ENCODE assay signal across 16 cellular contexts in genomic region chr7:45563804-45564461, GRCh38. TPM values are rescaled to one million over a fixed set of nuclear protein-coding genes. Genes with fewer than 3 reads are reported as not detected.
A peak's percentile ranks its signal among the peaks of the same experiment; 100 is the strongest.
DNase-seq lines count a peak whose midpoint lies in the region; TF ChIP-seq lines count a peak whose summit lies in the region.
"Had no signal": no experiment of that assay in that cellular context is flagged by ENCODE, and none has a peak within 500 bp of the region (broad histone marks: within the 10 kb centered on the region; RNA-seq: fewer than 3 reads in every experiment).

No MANE protein-coding gene starts in this region.

- H3K9ac ChIP-seq in skeletal muscle tissue (ENCODE audit: low read depth in 1 of 3, low read length in 3 of 3): peak overlapping the region; percentile 66 to 90 (median 82)

- H3K27ac ChIP-seq in dorsolateral prefrontal cortex (peak overlapping the region in 40 of 59 donors; percentile 1 to 90 (median 48)), skeletal muscle tissue (ENCODE audit: low read depth, low read length) (peak overlapping the region; percentile 89)
- H3K27ac ChIP-seq: SJSA1 had no signal

- intact Hi-C loops in dorsolateral prefrontal cortex (cut with DNase I): no loop called here

- H3K36me3 ChIP-seq in H7 (replicated peaks; ENCODE audit: control insufficient read depth, insufficient read depth, low read length) (no peaks in the 10 kb centered on the region), skeletal muscle tissue (ENCODE audit: control insufficient read depth in 3 of 3, insufficient read depth in 3 of 3, low read length in 3 of 3) (no peaks in the 10 kb centered on the region)
- H3K36me3 ChIP-seq: SJSA1 had no signal

- DNase-seq in H7 (peak; percentile 43), dorsolateral prefrontal cortex (peak in 1 of 10 donors; percentile 60), iPS-NIHi7 (ENCODE audit: extremely low spot score) (peak; percentile 10), NCI-H1436 treated with DMSO at 0.1 percent for 48 hours (lab: John Stamatoyannopoulos, UW) (no peak), kidney tubule cell (ENCODE audit: low spot score) (no peak), NCI-H2227 treated with DMSO at 0.1 percent for 48 hours (lab: John Stamatoyannopoulos, UW) (no peak)
- DNase-seq: activated CD4-positive, alpha-beta T cell treated with anti-CD3 and anti-CD28 coated beads for 4 hours; DMS79 treated with DMSO at 0.1 percent for 48 hours; NCI-H1092 treated with DMSO at 0.1 percent for 48 hours; NCI-H2029; NCI-H446; posterior cingulate gyrus; stimulated activated CD4-positive, alpha-beta T cell treated with anti-CD3 and anti-CD28 coated beads, Interleukin-4, amount 100 ng/mL, for 24 hours; stimulated activated naive CD4-positive, alpha-beta T cell treated with Interleukin-2 at 50 U/mL for 16 hours had no signal

- H3K4me3 ChIP-seq in H7 (ENCODE audit: insufficient read depth, low read depth, low read length) (no peak overlapping the region), dorsolateral prefrontal cortex (peak overlapping the region in 26 of 59 donors; percentile 4 to 38 (median 26)), skeletal muscle tissue (ENCODE audit: low read length in 3 of 3) (peak overlapping the region; percentile 28 to 74 (median 51))
- H3K4me3 ChIP-seq: SJSA1 had no signal

- no peak for TF ChIP-seq CTCF in dorsolateral prefrontal cortex (IDR thresholded peaks at IDR 0.05 in 54 of 56, conservative IDR thresholded peaks at IDR 0.05 in 2 of 56; ENCODE audit: low read depth in 1 of 56, partially characterized antibody in 56 of 56)

- H3K4me1 ChIP-seq in skeletal muscle tissue (ENCODE audit: control insufficient read depth in 3 of 3, insufficient read depth in 3 of 3, low read length in 3 of 3): peaks cover 23 to 31% (median 24%) of the 10 kb centered on the region in 3 donors
- H3K4me1 ChIP-seq: SJSA1 had no signal

- no peaks in the 10 kb centered on the region for H3K27me3 ChIP-seq in H7 (ENCODE audit: control insufficient read depth, insufficient read depth, low read length)
- H3K27me3 ChIP-seq in dorsolateral prefrontal cortex: peaks cover 0 to 16% (median 0%) of the 10 kb centered on the region in 45 donors
- no peaks in the 10 kb centered on the region for H3K27me3 ChIP-seq in skeletal muscle tissue (ENCODE audit: control insufficient read depth in 3 of 3, insufficient read depth in 3 of 3, low read length in 3 of 3)

- H3K9me3 ChIP-seq in skeletal muscle tissue (ENCODE audit: control insufficient read depth in 3 of 3, low read length in 3 of 3): peaks cover 0 to 7% (median 3%) of the 10 kb centered on the region in 3 donors
- H3K9me3 ChIP-seq: SJSA1 had no signal

RNA-seq across cellular contexts. Expression of gene ADCY1, which starts 10.2 kb away (rescaled TPM):
- 5.6 and 8.1 TPM in 2 replicates for total RNA-seq in H7 (2014; rRNA removed; shearing (Covaris generic))
- 100 to 1,000 TPM in 119 of 120 experiments, 10 to 100 TPM in 1; 62.3 to 237 (median 173) TPM for total RNA-seq in dorsolateral prefrontal cortex
- total RNA-seq in skeletal muscle tissue: 9.9 TPM

Comparison
In these comparisons a context has a peak if more than half of its experiments do, and no peak if none do; other contexts are left out.
1. DNase-seq: peak in H7 (single experiment) and iPS-NIHi7 (single experiment); none in NCI-H1436 treated with DMSO at 0.1 percent for 48 hours (single experiment), kidney tubule cell (single experiment) and NCI-H2227 treated with DMSO at 0.1 percent for 48 hours (single experiment).